Comparison of ENCODE assay signal across 25 cellular contexts in the genomic region with DNA sequence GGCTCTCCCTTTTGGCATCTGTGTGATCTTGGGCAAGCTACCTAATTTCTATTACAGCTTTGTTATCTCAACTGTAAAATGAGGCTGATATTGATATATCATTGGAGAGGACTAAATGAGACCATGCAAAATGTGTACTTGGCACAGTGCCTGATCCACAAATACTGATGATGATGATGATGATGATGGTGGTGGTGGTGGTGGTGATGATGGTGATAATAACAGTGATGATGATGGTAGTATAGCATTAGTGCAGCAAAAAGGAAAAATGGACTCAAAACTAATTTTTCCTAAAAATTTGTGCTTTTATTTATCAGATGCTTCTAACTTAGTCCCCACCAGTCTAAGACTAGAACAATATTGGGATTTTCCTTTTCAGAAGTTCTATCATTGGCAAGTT.
"Had no signal": no experiment of that assay in that cellular context is flagged by ENCODE, and none has a peak within 500 bp of the region (broad histone marks: within the 10 kb centered on the region; RNA-seq: fewer than 3 reads in every experiment).

No MANE protein-coding gene starts in this region.

- H3K4me1 ChIP-seq: colonic mucosa, esophagus muscularis mucosa, esophagus squamous epithelium, foreskin keratinocyte, gastrocnemius medialis, gastroesophageal sphincter, heart left ventricle, heart right ventricle had no signal

- H3K4me3 ChIP-seq: colonic mucosa, coronary artery, dorsolateral prefrontal cortex, esophagus muscularis mucosa, esophagus squamous epithelium, gastrocnemius medialis, gastroesophageal sphincter, heart left ventricle, heart right ventricle had no signal

- DNase-seq: colonic mucosa; cortex of kidney; dorsolateral prefrontal cortex; effector CD4-positive, alpha-beta T cell; effector CD8-positive, alpha-beta T cell; effector memory CD4-positive, alpha-beta T cell; effector memory CD8-positive, alpha-beta T cell; endodermal cell; erythroblast; esophagus squamous epithelium; foreskin fibroblast; foreskin keratinocyte; foreskin melanocyte; gastrocnemius medialis; glutamatergic neuron; heart left ventricle; heart right ventricle had no signal

- ATAC-seq: effector memory CD8-positive, alpha-beta T cell; esophagus mucosa; gastrocnemius medialis; gastroesophageal sphincter; heart left ventricle; heart right ventricle had no signal

- H3K27me3 ChIP-seq: colonic mucosa, dorsolateral prefrontal cortex, esophagus muscularis mucosa, esophagus squamous epithelium, foreskin keratinocyte, gastrocnemius medialis, gastroesophageal sphincter, heart left ventricle, heart right ventricle had no signal

- H3K36me3 ChIP-seq: colonic mucosa, esophagus muscularis mucosa, esophagus squamous epithelium, gastrocnemius medialis, gastroesophageal sphincter, heart left ventricle had no signal

- H3K9me3 ChIP-seq: colonic mucosa, esophagus muscularis mucosa, esophagus squamous epithelium, gastrocnemius medialis, gastroesophageal sphincter had no signal

- H3K27ac ChIP-seq: colonic mucosa, coronary artery, dorsolateral prefrontal cortex, epithelial cell of prostate, esophagus muscularis mucosa, esophagus squamous epithelium, foreskin keratinocyte, gastrocnemius medialis, gastroesophageal sphincter, heart left ventricle, heart right ventricle had no signal

- FAIRE-seq: colon, endothelial cell of umbilical vein, frontal cortex had no signal
